Comparison of ENCODE assay signal across 8 cellular contexts in genomic region chr3:98049271-98049670, GRCh38. TPM values are rescaled to one million over a fixed set of nuclear protein-coding genes. Genes with fewer than 3 reads are reported as not detected.
"Had no signal": no experiment of that assay in that cellular context is flagged by ENCODE, and none has a peak within 500 bp of the region (broad histone marks: within the 10 kb centered on the region; RNA-seq: fewer than 3 reads in every experiment).

No MANE protein-coding gene starts in this region.

- H3K27ac ChIP-seq: HL-60 had no signal

- DNase-seq: IMR-90, KBM-7 had no signal

- H3K4me3 ChIP-seq: K562 had no signal

RNA-seq across cellular contexts. Expression of gene GABRR3, which starts 14.2 kb away (rescaled TPM):
- total RNA-seq: HT-29, HT1080, IMR-90, K562 had no signal
- polyA plus RNA-seq: IgD-negative memory B cell, IMR-90, K562 had no signal

RNA-seq across cellular contexts. Expression of gene OR5AC2, which starts 37.7 kb away (rescaled TPM):
- total RNA-seq: HepG2, HT-29, HT1080, IMR-90, K562 had no signal
- polyA plus RNA-seq: HepG2, IgD-negative memory B cell, IMR-90, K562 had no signal
